8 cellular contexts compared by ENCODE assay signal in genomic region chr1:202629257-202629811, GRCh38.
DNase-seq lines count a peak whose midpoint lies in the region; ATAC-seq and TF ChIP-seq lines count a peak whose summit lies in the region.
"Not testable (repeated sequence)": the region's sequence is repeated elsewhere in the genome, so short reads cannot be mapped to it uniquely, and the experiment has no call there.

No MANE protein-coding gene starts in this region.

- 0 out of 2 replicates have a peak overlapping the region, but pooled peaks have one; percentile 24 for H3K4me2 ChIP-seq in DOHH2 (ENCODE audit: low read length)

- ATAC-seq in GM19395 (IDR thresholded peaks at IDR 0.05; ENCODE audit: unreplicated experiment) (peak; percentile 82), HG02623 (IDR thresholded peaks at IDR 0.05; ENCODE audit: unreplicated experiment) (peak; percentile 67), HG03354 (IDR thresholded peaks at IDR 0.05; ENCODE audit: poor library complexity, severe bottlenecking, unreplicated experiment) (peak; percentile 78)

- not testable (repeated sequence) for H3K4me3 Mint-ChIP-seq in activated CD4-positive, alpha-beta memory T cell treated with anti-CD3 and anti-CD28 coated beads for 36 hours

- DNase-seq in NK-92 treated with Interleukin-12 subunit alpha and Interleukin-12 subunit beta, amount 100 ng/mL, for 24 hours (lab: John Stamatoyannopoulos, UW): peak; percentile 20
- peak; percentile 22 for DNase-seq in activated CD4-positive, alpha-beta memory T cell treated with anti-CD3 and anti-CD28 coated beads for 36 hours
- DNase-seq in effector memory CD4-positive, alpha-beta T cell: peak in 2 of 3 donors; percentile 8 to 16
- DNase-seq in stimulated activated CD4-positive, alpha-beta T cell treated with anti-CD3 and anti-CD28 coated beads, Interleukin-15, amount 100 ng/mL, for 24 hours: peak; percentile 16

- H3K27me3 Mint-ChIP-seq in activated CD4-positive, alpha-beta memory T cell treated with anti-CD3 and anti-CD28 coated beads for 36 hours: not testable (repeated sequence)

- POLR2A ChIA-PET in activated CD4-positive, alpha-beta memory T cell treated with anti-CD3 and anti-CD28 coated beads for 36 hours (lab: Charles Lee): not testable (repeated sequence)

- not testable (repeated sequence) for H3K9me2 ChIP-seq in DOHH2 (replicated peaks; ENCODE audit: control insufficient read depth, low read length)

- peaks cover 33% of the 10 kb centered on the region for H3K4me1 ChIP-seq in DOHH2 (ENCODE audit: control insufficient read depth, low read length)
- H3K4me1 ChIP-seq in effector memory CD4-positive, alpha-beta T cell (ENCODE audit: control insufficient read depth, insufficient read depth, low read length, poor library complexity, severe bottlenecking): peaks cover 42% of the 10 kb centered on the region

- H3K36me3 ChIP-seq in DOHH2 (ENCODE audit: control insufficient read depth, low read length); effector memory CD4-positive, alpha-beta T cell (ENCODE audit: control insufficient read depth, insufficient read depth, low read length): not testable (repeated sequence)

- not testable (repeated sequence) for H3K27me3 ChIP-seq in DOHH2 (ENCODE audit: control insufficient read depth, low read length); effector memory CD4-positive, alpha-beta T cell (replicated peaks; ENCODE audit: control insufficient read depth, insufficient read depth, low read length, poor library complexity, severe bottlenecking)

- not testable (repeated sequence) for H3K27ac ChIP-seq in DOHH2 (ENCODE audit: low read depth, low read length); effector memory CD4-positive, alpha-beta T cell (ENCODE audit: insufficient read depth, low read length, poor library complexity, severe bottlenecking)

- not testable (repeated sequence) for TF ChIP-seq CTCF in DOHH2 (IDR thresholded peaks at IDR 0.05; ENCODE audit: low read depth, low read length, poor library complexity, severe bottlenecking)

- not testable (repeated sequence) for H3K4me3 ChIP-seq in DOHH2 (ENCODE audit: low read length)
- peak overlapping the region; percentile 7 for H3K4me3 ChIP-seq in effector memory CD4-positive, alpha-beta T cell (ENCODE audit: insufficient read depth, low read depth, low read length, poor library complexity, severe bottlenecking)

- intact Hi-C loops in activated CD4-positive, alpha-beta memory T cell treated with anti-CD3 and anti-CD28 coated beads for 36 hours (cut with micrococcal nuclease): loop anchor here (10.0 kb wide), 1 partner anchor 285 kb away; the partner anchor contains the start of genes PPP1R12B and UBE2T

- not testable (repeated sequence) for H4K20me1 ChIP-seq in DOHH2 (ENCODE audit: control insufficient read depth, insufficient read depth, low read depth, low read length)

- H3K9me3 ChIP-seq in DOHH2 (ENCODE audit: control insufficient read depth, insufficient read depth, low read length); effector memory CD4-positive, alpha-beta T cell (ENCODE audit: control insufficient read depth, low read length): not testable (repeated sequence)

- not testable (repeated sequence) for H3K36me3 Mint-ChIP-seq in activated CD4-positive, alpha-beta memory T cell treated with anti-CD3 and anti-CD28 coated beads for 36 hours

- CTCF ChIA-PET in activated CD4-positive, alpha-beta memory T cell treated with anti-CD3 and anti-CD28 coated beads for 36 hours (lab: Charles Lee): interaction anchor here (0.5 to 0.6 kb wide), 2 partner anchors 114 to 316 kb away, joined by 3 to 6 read pairs; no protein-coding TSS in a partner anchor

- peaks cover 35% of the 10 kb centered on the region for H3K4me1 Mint-ChIP-seq in activated CD4-positive, alpha-beta memory T cell treated with anti-CD3 and anti-CD28 coated beads for 36 hours (ENCODE audit: low read depth)

- H3F3A ChIP-seq in DOHH2 (ENCODE audit: control insufficient read depth, insufficient read depth): not testable (repeated sequence)

- H3K27ac Mint-ChIP-seq in activated CD4-positive, alpha-beta memory T cell treated with anti-CD3 and anti-CD28 coated beads for 36 hours: peak overlapping the region; percentile 4

- H3K9me3 Mint-ChIP-seq in activated CD4-positive, alpha-beta memory T cell treated with anti-CD3 and anti-CD28 coated beads for 36 hours: not testable (repeated sequence)

- not testable (repeated sequence) for H3K79me2 ChIP-seq in DOHH2 (ENCODE audit: control insufficient read depth, low read length)
